Comparison of ENCODE assay signal across 1 cellular context in genomic region chr5:3324421-3325101, GRCh38.
TF ChIP-seq lines count a peak whose summit lies in the region.

No MANE protein-coding gene starts in this region.

TF ChIP-seq in HepG2, 621 proteins besides CTCF, POLR2A, EP300 and RAD21 (continued from another document):
- no peak for TF ChIP-seq TRAFD1 (CRISPR knock-in tag; IDR thresholded peaks at IDR 0.05; ENCODE audit: borderline replicate concordance)
- TF ChIP-seq MAX (IDR thresholded peaks at IDR 0.05) = no peak
- TF ChIP-seq ZFP91 (CRISPR knock-in tag; IDR thresholded peaks at IDR 0.05; ENCODE audit: borderline replicate concordance) = no peak
- TF ChIP-seq HMG20A (CRISPR knock-in tag; IDR thresholded peaks at IDR 0.05; ENCODE audit: borderline replicate concordance) = no peak
